9 cellular contexts compared by ENCODE assay signal in genomic region chr10:91745086-91745831, GRCh38. TPM values are rescaled to one million over a fixed set of nuclear protein-coding genes. Genes with fewer than 3 reads are reported as not detected.
DNase-seq lines count a peak whose midpoint lies in the region; FAIRE-seq and TF ChIP-seq lines count a peak whose summit lies in the region.
"Had no signal": no experiment of that assay in that cellular context is flagged by ENCODE, and none has a peak within 500 bp of the region (broad histone marks: within the 10 kb centered on the region; RNA-seq: fewer than 3 reads in every experiment).

No MANE protein-coding gene starts in this region.

- no peaks in the 10 kb centered on the region for H3K4me1 ChIP-seq in NT2/D1 (ENCODE audit: insufficient read depth, insufficient read length)
- H3K4me1 ChIP-seq in trophoblast cell (ENCODE audit: control insufficient read depth in 1 of 2, insufficient read depth in 2 of 2, low read length in 2 of 2) = peaks cover 2 to 4% of the 10 kb centered on the region in 2 experiments

- H3K36me3 Mint-ChIP-seq in activated T-helper 1 cell treated with anti-CD3 and anti-CD28 coated beads, Interleukin-12 subunit alpha, Interleukin-12 subunit beta, Interleukin-2, Interleukin-4 antibody, amounts not matched to agents 30 ng/mL and 10 ng/mL and 1 ng/mL, durations not matched to agents 14 hours and 24 hours and 36 hours (ENCODE audit: low read depth) = no peaks in the 10 kb centered on the region

- H3K9me3 ChIP-seq in NT2/D1 (ENCODE audit: insufficient read depth, low read length) (peaks cover 16% of the 10 kb centered on the region; the same call in 1 of the 2 replicates), trophoblast cell (ENCODE audit: insufficient read depth, low read depth, low read length) (peaks cover 3% of the 10 kb centered on the region)

- peak overlapping the region; percentile 60 for H3K4me2 ChIP-seq in trophoblast cell (ENCODE audit: low read length)
- H3K4me2 ChIP-seq: KMS-11 had no signal

- no peaks in the 10 kb centered on the region for H3K79me1 ChIP-seq in trophoblast cell (ENCODE audit: low read length)

- H2BK5ac ChIP-seq in trophoblast cell (ENCODE audit: low read depth, low read length, poor library complexity) = no peak overlapping the region

- H3K23ac ChIP-seq in trophoblast cell (ENCODE audit: low read length) = no peak overlapping the region

- no peak overlapping the region for H3K27ac Mint-ChIP-seq in activated T-helper 1 cell treated with anti-CD3 and anti-CD28 coated beads, Interleukin-12 subunit alpha, Interleukin-12 subunit beta, Interleukin-2, Interleukin-4 antibody, amounts not matched to agents 30 ng/mL and 10 ng/mL and 1 ng/mL, durations not matched to agents 14 hours and 24 hours and 36 hours

- DNase-seq in GM20000 (ENCODE audit: low spot score) (no peak), NT2/D1 (ENCODE audit: low read depth, low spot score) (peak; percentile 67), fibroblast of the conjunctiva (ENCODE audit: low read depth) (peak; percentile 8), trophoblast cell (peak in 1 of 2 donors; percentile 29), frontal cortex (ENCODE audit: low spot score in 2 of 2) (no peak), NCI-H446 treated with DMSO at 0.1 percent for 48 hours (lab: John Stamatoyannopoulos, UW) (no peak), NCI-H526 treated with DMSO at 0.1 percent for 48 hours (lab: John Stamatoyannopoulos, UW) (no peak)
- no peak for DNase-seq in activated T-helper 1 cell treated with anti-CD3 and anti-CD28 coated beads, Interleukin-12 subunit alpha, Interleukin-12 subunit beta, Interleukin-2, Interleukin-4 antibody, amounts not matched to agents 30 ng/mL and 10 ng/mL and 1 ng/mL, durations not matched to agents 14 hours and 24 hours and 36 hours (ENCODE audit: low spot score)

- H3K27ac ChIP-seq in trophoblast cell (ENCODE audit: low read depth, low read length) = no peak overlapping the region
- H3K27ac ChIP-seq: KMS-11 had no signal

- H2BK12ac ChIP-seq in trophoblast cell (ENCODE audit: low read length) = no peak overlapping the region

- no peaks in the 10 kb centered on the region for H3K79me2 ChIP-seq in trophoblast cell (ENCODE audit: control insufficient read depth, insufficient read depth, low read length, poor library complexity)

- H3K36me3 ChIP-seq in NT2/D1 (ENCODE audit: insufficient read depth, insufficient read length, low read length) = no peaks in the 10 kb centered on the region
- no peaks in the 10 kb centered on the region for H3K36me3 ChIP-seq in trophoblast cell (ENCODE audit: control insufficient read depth in 1 of 2, insufficient read depth in 2 of 2, low read length in 2 of 2)

- H2AFZ ChIP-seq in trophoblast cell (ENCODE audit: insufficient read depth, low read length, poor library complexity) = peak overlapping the region; percentile 30

- H3K4me1 Mint-ChIP-seq in activated T-helper 1 cell treated with anti-CD3 and anti-CD28 coated beads, Interleukin-12 subunit alpha, Interleukin-12 subunit beta, Interleukin-2, Interleukin-4 antibody, amounts not matched to agents 30 ng/mL and 10 ng/mL and 1 ng/mL, durations not matched to agents 14 hours and 24 hours and 36 hours (ENCODE audit: low read depth) = no peaks in the 10 kb centered on the region

- H3K18ac ChIP-seq in trophoblast cell (ENCODE audit: low read length) = no peak overlapping the region

- no peak overlapping the region for H3K4ac ChIP-seq in trophoblast cell (ENCODE audit: low read depth, low read length)

- intact Hi-C loops in activated T-helper 1 cell treated with anti-CD3 and anti-CD28 coated beads, Interleukin-12 subunit alpha, Interleukin-12 subunit beta, Interleukin-2, Interleukin-4 antibody, amounts not matched to agents 30 ng/mL and 10 ng/mL and 1 ng/mL, durations not matched to agents 14 hours and 24 hours and 36 hours (cut with micrococcal nuclease) = no loop called here

- H3K27me3 ChIP-seq in NT2/D1 (ENCODE audit: insufficient read depth, insufficient read length) (no peaks in the 10 kb centered on the region), trophoblast cell (ENCODE audit: insufficient read depth, low read length) (no peaks in the 10 kb centered on the region)

- H3K14ac ChIP-seq in trophoblast cell (ENCODE audit: low read length) = no peak overlapping the region

- no peak overlapping the region for H4K91ac ChIP-seq in trophoblast cell (ENCODE audit: low read depth, low read length)

- no peak overlapping the region for H2AK5ac ChIP-seq in trophoblast cell (ENCODE audit: low read length)

- FAIRE-seq in frontal cortex (lab: Jason Lieb, UNC) = no peak

- H3K4me3 Mint-ChIP-seq in activated T-helper 1 cell treated with anti-CD3 and anti-CD28 coated beads, Interleukin-12 subunit alpha, Interleukin-12 subunit beta, Interleukin-2, Interleukin-4 antibody, amounts not matched to agents 30 ng/mL and 10 ng/mL and 1 ng/mL, durations not matched to agents 14 hours and 24 hours and 36 hours = no peak overlapping the region

- H3K4me3 ChIP-seq in NT2/D1 (ENCODE audit: insufficient read length, low read depth) (peak overlapping the region; percentile 28), trophoblast cell (ENCODE audit: low read depth, low read length) (no peak overlapping the region)

- TF ChIP-seq CTCF in GM20000 (IDR thresholded peaks at IDR 0.05; ENCODE audit: extremely low read depth, missing control alignments) = peak; percentile 43

- H4K8ac ChIP-seq in trophoblast cell (ENCODE audit: low read depth, low read length) = no peak overlapping the region

- H3K9ac ChIP-seq in NT2/D1 (ENCODE audit: insufficient read length, low read depth) (peak overlapping the region; percentile 10), trophoblast cell (ENCODE audit: low read length) (no peak overlapping the region)
- H3K9ac ChIP-seq: KMS-11 had no signal

- H3K9me3 Mint-ChIP-seq in activated T-helper 1 cell treated with anti-CD3 and anti-CD28 coated beads, Interleukin-12 subunit alpha, Interleukin-12 subunit beta, Interleukin-2, Interleukin-4 antibody, amounts not matched to agents 30 ng/mL and 10 ng/mL and 1 ng/mL, durations not matched to agents 14 hours and 24 hours and 36 hours = no peaks in the 10 kb centered on the region

- H2BK120ac ChIP-seq in trophoblast cell (ENCODE audit: insufficient read depth, low read length, poor library complexity) = no peak overlapping the region

- H3K27me3 Mint-ChIP-seq in activated T-helper 1 cell treated with anti-CD3 and anti-CD28 coated beads, Interleukin-12 subunit alpha, Interleukin-12 subunit beta, Interleukin-2, Interleukin-4 antibody, amounts not matched to agents 30 ng/mL and 10 ng/mL and 1 ng/mL, durations not matched to agents 14 hours and 24 hours and 36 hours (ENCODE audit: insufficient read depth) = peaks cover 9% of the 10 kb centered on the region

- H4K12ac ChIP-seq in trophoblast cell (ENCODE audit: low read depth, low read length) = no peak overlapping the region

- WGBS in trophoblast cell (ENCODE audit: extremely low coverage, insufficient coverage, insufficient read length) = no CpG with 5 or more reads among the region's 15 CpGs

RNA-seq across cellular contexts. Expression of gene TNKS2, which starts 53.0 kb away (rescaled TPM):
- polyA plus RNA-seq in trophoblast cell (2013) = 28.1 and 29.3 TPM in 2 replicates
- total RNA-seq in frontal cortex = 92.5 TPM
- 29.9 and 30.6 TPM in 2 replicates for total RNA-seq in activated T-helper 1 cell treated with anti-CD3 and anti-CD28 coated beads, Interleukin-12 subunit alpha, Interleukin-12 subunit beta, Interleukin-2, Interleukin-4 antibody, amounts not matched to agents 30 ng/mL and 10 ng/mL and 1 ng/mL, durations not matched to agents 14 hours and 24 hours and 36 hours

Comparison
In these comparisons a context has a peak if more than half of its experiments do, and no peak if none do; other contexts are left out.
1. DNase-seq: peak in NT2/D1 (single experiment) and fibroblast of the conjunctiva (single experiment); none in GM20000 (single experiment), frontal cortex (0 of 2), NCI-H446 treated with DMSO at 0.1 percent for 48 hours (single experiment), activated T-helper 1 cell treated with anti-CD3 and anti-CD28 coated beads, Interleukin-12 subunit alpha, Interleukin-12 subunit beta, Interleukin-2, Interleukin-4 antibody, amounts not matched to agents 30 ng/mL and 10 ng/mL and 1 ng/mL, durations not matched to agents 14 hours and 24 hours and 36 hours (single experiment) and NCI-H526 treated with DMSO at 0.1 percent for 48 hours (single experiment).